18 cellular contexts compared by ENCODE assay signal in genomic region chr5:123474238-123474637, GRCh38.
"Had no signal": no experiment of that assay in that cellular context is flagged by ENCODE, and none has a peak within 500 bp of the region (broad histone marks: within the 10 kb centered on the region; RNA-seq: fewer than 3 reads in every experiment).

No MANE protein-coding gene starts in this region.

- H3K4me1 ChIP-seq: adrenal gland, lower lobe of right lung, psoas muscle, right lobe of liver, suprapubic skin, upper lobe of left lung had no signal

- H3K9me3 ChIP-seq: adrenal gland, heart left ventricle, lower lobe of right lung, psoas muscle, right lobe of liver, suprapubic skin, upper lobe of left lung had no signal

- H3K27ac ChIP-seq: adrenal gland, heart left ventricle, lower lobe of right lung, psoas muscle, right lobe of liver, suprapubic skin, upper lobe of left lung, WERI-Rb-1 had no signal

- H3K4me3 ChIP-seq: adrenal gland, heart left ventricle, lower lobe of right lung, psoas muscle, right lobe of liver, suprapubic skin, upper lobe of left lung had no signal

- H3K36me3 ChIP-seq: adrenal gland, heart left ventricle, lower lobe of right lung, right lobe of liver, suprapubic skin, upper lobe of left lung, WERI-Rb-1 had no signal

- DNase-seq: activated CD4-positive, alpha-beta memory T cell treated with anti-CD3 and anti-CD28 coated beads, Interleukin-2, amount 10 ng/mL, durations not matched to agents 7 days and 5 days; activated CD4-positive, alpha-beta T cell treated with anti-CD3 and anti-CD28 coated beads for 36 hours; activated effector memory CD4-positive, alpha-beta T cell treated with Interleukin-2 at 50 U/mL for 16 hours; activated naive CD4-positive, alpha-beta T cell treated with anti-CD3 and anti-CD28 coated beads, Interleukin-2, amount 50 U/mL, for 16 hours; activated T-cell treated with anti-CD3 and anti-CD28 coated beads, Interleukin-2, amount 50 U/mL, for 24 hours; adrenal gland; heart left ventricle; immature natural killer cell; lower lobe of right lung; nephron progenitor cell; occipital lobe; psoas muscle; right lobe of liver; upper lobe of left lung; WERI-Rb-1 had no signal

- ATAC-seq: activated CD4-positive, alpha-beta T cell treated with anti-CD3 and anti-CD28 coated beads for 36 hours; heart left ventricle; lower lobe of right lung; psoas muscle had no signal

- FAIRE-seq: endometrium, frontal cortex had no signal

- H3K27me3 ChIP-seq: adrenal gland, heart left ventricle, right lobe of liver, upper lobe of left lung had no signal
